1 cellular context compared by ENCODE assay signal in genomic region chr15:56775632-56776031, GRCh38.
TF ChIP-seq lines count a peak whose summit lies in the region.

No MANE protein-coding gene starts in this region.

TF ChIP-seq in HepG2, 621 proteins besides CTCF, POLR2A, EP300 and RAD21 (continued from another document):
- TF ChIP-seq PRDM10 (CRISPR knock-in tag; IDR thresholded peaks at IDR 0.05; ENCODE audit: low read depth) (no peak), SNAI1 (CRISPR knock-in tag; IDR thresholded peaks at IDR 0.05; ENCODE audit: borderline replicate concordance) (no peak), GTF2F1 (IDR thresholded peaks at IDR 0.05; ENCODE audit: low read length) (no peak), FIP1L1 (IDR thresholded peaks at IDR 0.05; ENCODE audit: borderline replicate concordance, insufficient read depth, low read depth, low read length) (no peak), ZEB1 (IDR thresholded peaks at IDR 0.05; ENCODE audit: insufficient replicate concordance, low read depth) (no peak), ARNT (IDR thresholded peaks at IDR 0.05) (no peak), ZNF576 (CRISPR knock-in tag; IDR thresholded peaks at IDR 0.05) (no peak), ZNF768 (CRISPR knock-in tag; IDR thresholded peaks at IDR 0.05) (no peak), ARNT2 (CRISPR knock-in tag; IDR thresholded peaks at IDR 0.05; ENCODE audit: low read depth) (no peak), ZNF382 (CRISPR knock-in tag; IDR thresholded peaks at IDR 0.05; ENCODE audit: borderline replicate concordance) (no peak), NR2C2 (CRISPR knock-in tag; IDR thresholded peaks at IDR 0.05; ENCODE audit: borderline replicate concordance) (no peak), ZNF747 (CRISPR knock-in tag; IDR thresholded peaks at IDR 0.05; ENCODE audit: borderline replicate concordance) (no peak), CENPX (CRISPR knock-in tag; IDR thresholded peaks at IDR 0.05) (no peak), FOXA3 (CRISPR knock-in tag; IDR thresholded peaks at IDR 0.05) (no peak), SPEN (CRISPR knock-in tag; IDR thresholded peaks at IDR 0.05; ENCODE audit: low read depth) (no peak), ZNF280B (CRISPR knock-in tag; IDR thresholded peaks at IDR 0.05; ENCODE audit: borderline replicate concordance) (no peak), ZMYM2 (CRISPR knock-in tag; IDR thresholded peaks at IDR 0.05) (no peak), GABPB1 (CRISPR knock-in tag; IDR thresholded peaks at IDR 0.05) (no peak)
